In genomic region chr2:102059151-102059550, GRCh38 we compare ENCODE assay signal across 2 cellular contexts.
TF ChIP-seq lines count a peak whose summit lies in the region.

No MANE protein-coding gene starts in this region.

TF ChIP-seq in GM12878, 131 proteins besides CTCF, POLR2A, EP300 and RAD21:
- TF ChIP-seq, protein P1, sequence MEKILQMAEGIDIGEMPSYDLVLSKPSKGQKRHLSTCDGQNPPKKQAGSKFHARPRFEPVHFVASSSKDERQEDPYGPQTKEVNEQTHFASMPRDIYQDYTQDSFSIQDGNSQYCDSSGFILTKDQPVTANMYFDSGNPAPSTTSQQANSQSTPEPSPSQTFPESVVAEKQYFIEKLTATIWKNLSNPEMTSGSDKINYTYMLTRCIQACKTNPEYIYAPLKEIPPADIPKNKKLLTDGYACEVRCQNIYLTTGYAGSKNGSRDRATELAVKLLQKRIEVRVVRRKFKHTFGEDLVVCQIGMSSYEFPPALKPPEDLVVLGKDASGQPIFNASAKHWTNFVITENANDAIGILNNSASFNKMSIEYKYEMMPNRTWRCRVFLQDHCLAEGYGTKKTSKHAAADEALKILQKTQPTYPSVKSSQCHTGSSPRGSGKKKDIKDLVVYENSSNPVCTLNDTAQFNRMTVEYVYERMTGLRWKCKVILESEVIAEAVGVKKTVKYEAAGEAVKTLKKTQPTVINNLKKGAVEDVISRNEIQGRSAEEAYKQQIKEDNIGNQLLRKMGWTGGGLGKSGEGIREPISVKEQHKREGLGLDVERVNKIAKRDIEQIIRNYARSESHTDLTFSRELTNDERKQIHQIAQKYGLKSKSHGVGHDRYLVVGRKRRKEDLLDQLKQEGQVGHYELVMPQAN (conservative IDR thresholded peaks at IDR 0.05) = no peak
- TF ChIP-seq ZNF687 (IDR thresholded peaks at IDR 0.05) (peak; percentile 43; the same call in 1 of the 2 replicates), MYB (IDR thresholded peaks at IDR 0.05; ENCODE audit: borderline replicate concordance, low read depth, low read length) (no peak), TCF12 (IDR thresholded peaks at IDR 0.05; ENCODE audit: low read depth, low read length) (no peak), ZNF592 (IDR thresholded peaks at IDR 0.05) (0 out of 2 replicates have a peak, but pooled peaks have one; percentile 6)
- TF ChIP-seq, protein P2, sequence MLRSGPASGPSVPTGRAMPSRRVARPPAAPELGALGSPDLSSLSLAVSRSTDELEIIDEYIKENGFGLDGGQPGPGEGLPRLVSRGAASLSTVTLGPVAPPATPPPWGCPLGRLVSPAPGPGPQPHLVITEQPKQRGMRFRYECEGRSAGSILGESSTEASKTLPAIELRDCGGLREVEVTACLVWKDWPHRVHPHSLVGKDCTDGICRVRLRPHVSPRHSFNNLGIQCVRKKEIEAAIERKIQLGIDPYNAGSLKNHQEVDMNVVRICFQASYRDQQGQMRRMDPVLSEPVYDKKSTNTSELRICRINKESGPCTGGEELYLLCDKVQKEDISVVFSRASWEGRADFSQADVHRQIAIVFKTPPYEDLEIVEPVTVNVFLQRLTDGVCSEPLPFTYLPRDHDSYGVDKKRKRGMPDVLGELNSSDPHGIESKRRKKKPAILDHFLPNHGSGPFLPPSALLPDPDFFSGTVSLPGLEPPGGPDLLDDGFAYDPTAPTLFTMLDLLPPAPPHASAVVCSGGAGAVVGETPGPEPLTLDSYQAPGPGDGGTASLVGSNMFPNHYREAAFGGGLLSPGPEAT (IDR thresholded peaks at IDR 0.05; ENCODE audit: low read depth) = no peak

TF ChIP-seq in HepG2, 621 proteins besides CTCF, POLR2A, EP300 and RAD21 (continues in another document):
- no peak for TF ChIP-seq KAT8 (CRISPR knock-in tag; IDR thresholded peaks at IDR 0.05)
- TF ChIP-seq ZNF687 (CRISPR knock-in tag; IDR thresholded peaks at IDR 0.05) = no peak
- peak; percentile 28; the same call in 1 of the 2 replicates for TF ChIP-seq BCL6 (CRISPR knock-in tag; IDR thresholded peaks at IDR 0.05)
- no peak for TF ChIP-seq MYC (CRISPR knock-in tag; IDR thresholded peaks at IDR 0.05; ENCODE audit: borderline replicate concordance)
- TF ChIP-seq U2AF2 (IDR thresholded peaks at IDR 0.05; ENCODE audit: low read depth, low read length) = no peak
- TF ChIP-seq ZNF572 (CRISPR knock-in tag; IDR thresholded peaks at IDR 0.05) = no peak
- no peak for TF ChIP-seq KLF6 (CRISPR knock-in tag; IDR thresholded peaks at IDR 0.05)
- no peak for TF ChIP-seq ZNF530 (CRISPR knock-in tag; IDR thresholded peaks at IDR 0.05; ENCODE audit: low read depth)
- no peak for TF ChIP-seq MEIS1 (CRISPR knock-in tag; IDR thresholded peaks at IDR 0.05; ENCODE audit: borderline replicate concordance)
- peak; percentile 75 for TF ChIP-seq GATAD2A (CRISPR knock-in tag; IDR thresholded peaks at IDR 0.05)
- TF ChIP-seq, protein P3, sequence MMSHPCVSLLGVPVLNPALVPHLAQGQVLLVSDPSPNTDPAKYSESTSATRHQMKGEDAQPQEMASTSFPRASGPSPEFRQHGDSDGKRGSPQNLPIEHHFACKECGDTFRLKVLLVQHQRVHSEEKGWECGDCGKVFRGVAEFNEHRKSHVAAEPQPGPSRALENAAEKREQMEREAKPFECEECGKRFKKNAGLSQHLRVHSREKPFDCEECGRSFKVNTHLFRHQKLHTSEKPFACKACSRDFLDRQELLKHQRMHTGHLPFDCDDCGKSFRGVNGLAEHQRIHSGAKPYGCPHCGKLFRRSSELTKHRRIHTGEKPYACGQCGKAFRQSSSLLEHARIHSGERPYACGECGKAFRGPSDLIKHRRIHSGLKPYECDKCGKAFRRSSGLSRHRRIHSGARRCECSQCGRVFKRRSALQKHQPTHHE (CRISPR knock-in tag; IDR thresholded peaks at IDR 0.05; ENCODE audit: borderline replicate concordance) = no peak
- no peak for TF ChIP-seq NFKBIZ (CRISPR knock-in tag; IDR thresholded peaks at IDR 0.05)
- TF ChIP-seq CEBPG (CRISPR knock-in tag; IDR thresholded peaks at IDR 0.05) = peak; percentile 66
- TF ChIP-seq ZNF282 (IDR thresholded peaks at IDR 0.05; ENCODE audit: partially characterized antibody) = no peak
- TF ChIP-seq ZNF564 (CRISPR knock-in tag; IDR thresholded peaks at IDR 0.05) = no peak
- no peak for TF ChIP-seq SETDB1 (CRISPR knock-in tag; IDR thresholded peaks at IDR 0.05; ENCODE audit: borderline replicate concordance)
- TF ChIP-seq HMG20B (CRISPR knock-in tag; conservative IDR thresholded peaks at IDR 0.05) = no peak
- TF ChIP-seq NFYC (CRISPR knock-in tag; IDR thresholded peaks at IDR 0.05) = no peak
- peak; percentile 23; the same call in 1 of the 2 replicates for TF ChIP-seq TCF7 (IDR thresholded peaks at IDR 0.05; ENCODE audit: low read depth)
- 0 out of 2 replicates have a peak, but pooled peaks have one; percentile 51 for TF ChIP-seq ZNF644 (CRISPR knock-in tag; IDR thresholded peaks at IDR 0.05; ENCODE audit: low read depth)
- TF ChIP-seq ATF5 (CRISPR knock-in tag; IDR thresholded peaks at IDR 0.05; ENCODE audit: low read depth) = no peak
- no peak for TF ChIP-seq TBP (CRISPR knock-in tag; IDR thresholded peaks at IDR 0.05)
- TF ChIP-seq ZNF747 (CRISPR knock-in tag; IDR thresholded peaks at IDR 0.05; ENCODE audit: borderline replicate concordance) = no peak
- 0 out of 2 replicates have a peak, but pooled peaks have one; percentile 6 for TF ChIP-seq POLR2G (IDR thresholded peaks at IDR 0.05; ENCODE audit: low read depth, low read length)
- TF ChIP-seq RFX1 (IDR thresholded peaks at IDR 0.05) = no peak
- TF ChIP-seq NONO (IDR thresholded peaks at IDR 0.05) = no peak
- no peak for TF ChIP-seq NONO (CRISPR knock-in tag; conservative IDR thresholded peaks at IDR 0.05)
- no peak for TF ChIP-seq MAZ (IDR thresholded peaks at IDR 0.05; ENCODE audit: borderline replicate concordance, low read depth, low read length)
- no peak for TF ChIP-seq MAZ (CRISPR knock-in tag; IDR thresholded peaks at IDR 0.05; ENCODE audit: low read depth)
- TF ChIP-seq CENPX (CRISPR knock-in tag; IDR thresholded peaks at IDR 0.05) = no peak
- no peak for TF ChIP-seq DR1 (CRISPR knock-in tag; IDR thresholded peaks at IDR 0.05)
- TF ChIP-seq NCOA2 (CRISPR knock-in tag; IDR thresholded peaks at IDR 0.05) = peak; percentile 56; the same call in 1 of the 2 replicates
- no peak for TF ChIP-seq MIXL1 (CRISPR knock-in tag; IDR thresholded peaks at IDR 0.05)
- TF ChIP-seq SOX6 (IDR thresholded peaks at IDR 0.05) = no peak
- peak; percentile 57; the same call in 1 of the 2 replicates for TF ChIP-seq SOX6 (CRISPR knock-in tag; IDR thresholded peaks at IDR 0.05)
- no peak for TF ChIP-seq CREBL2 (CRISPR knock-in tag; IDR thresholded peaks at IDR 0.05; ENCODE audit: borderline replicate concordance)
- TF ChIP-seq FLYWCH1 (CRISPR knock-in tag; IDR thresholded peaks at IDR 0.05) = no peak
- TF ChIP-seq, protein P4, sequence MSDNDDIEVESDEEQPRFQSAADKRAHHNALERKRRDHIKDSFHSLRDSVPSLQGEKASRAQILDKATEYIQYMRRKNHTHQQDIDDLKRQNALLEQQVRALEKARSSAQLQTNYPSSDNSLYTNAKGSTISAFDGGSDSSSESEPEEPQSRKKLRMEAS (IDR thresholded peaks at IDR 0.05) = peak; percentile 35
- TF ChIP-seq, protein P5, sequence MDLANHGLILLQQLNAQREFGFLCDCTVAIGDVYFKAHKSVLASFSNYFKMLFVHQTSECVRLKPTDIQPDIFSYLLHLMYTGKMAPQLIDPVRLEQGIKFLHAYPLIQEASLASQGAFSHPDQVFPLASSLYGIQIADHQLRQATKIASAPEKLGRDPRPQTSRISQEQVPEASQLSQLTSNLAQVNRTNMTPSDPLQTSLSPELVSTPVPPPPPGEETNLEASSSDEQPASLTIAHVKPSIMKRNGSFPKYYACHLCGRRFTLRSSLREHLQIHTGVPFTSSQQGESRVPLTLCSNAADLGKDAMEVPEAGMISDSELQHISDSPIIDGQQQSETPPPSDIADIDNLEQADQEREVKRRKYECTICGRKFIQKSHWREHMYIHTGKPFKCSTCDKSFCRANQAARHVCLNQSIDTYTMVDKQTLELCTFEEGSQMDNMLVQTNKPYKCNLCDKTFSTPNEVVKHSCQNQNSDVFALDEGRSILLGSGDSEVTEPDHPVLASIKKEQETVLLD (CRISPR knock-in tag; IDR thresholded peaks at IDR 0.05; ENCODE audit: low read depth) = no peak
- no peak for TF ChIP-seq KLF12 (CRISPR knock-in tag; IDR thresholded peaks at IDR 0.05; ENCODE audit: borderline replicate concordance)
- TF ChIP-seq FOXC1 (CRISPR knock-in tag; IDR thresholded peaks at IDR 0.05; ENCODE audit: borderline replicate concordance) = no peak
- TF ChIP-seq FOSL1 (CRISPR knock-in tag; IDR thresholded peaks at IDR 0.05; ENCODE audit: borderline replicate concordance) = no peak
- no peak for TF ChIP-seq ZBTB34 (CRISPR knock-in tag; IDR thresholded peaks at IDR 0.05)
- TF ChIP-seq RARG (CRISPR knock-in tag; IDR thresholded peaks at IDR 0.05; ENCODE audit: low read depth) = no peak
- TF ChIP-seq NCOR1 (IDR thresholded peaks at IDR 0.05; ENCODE audit: borderline replicate concordance, low read length) = no peak
- no peak for TF ChIP-seq PTBP1 (IDR thresholded peaks at IDR 0.05; ENCODE audit: low read depth, low read length, poor library complexity, severe bottlenecking)
- TF ChIP-seq DPF2 (CRISPR knock-in tag; IDR thresholded peaks at IDR 0.05; ENCODE audit: borderline replicate concordance, low read depth) = peak; percentile 17; the same call in 1 of the 2 replicates
- TF ChIP-seq ZNF672 (CRISPR knock-in tag; IDR thresholded peaks at IDR 0.05) = no peak
- TF ChIP-seq ATF7 (IDR thresholded peaks at IDR 0.05) = no peak
- no peak for TF ChIP-seq ATF7 (CRISPR knock-in tag; IDR thresholded peaks at IDR 0.05)
- TF ChIP-seq ZNF225 (CRISPR knock-in tag; IDR thresholded peaks at IDR 0.05) = no peak
- TF ChIP-seq FOSL2 (CRISPR knock-in tag; IDR thresholded peaks at IDR 0.05) = peak; percentile 50
- no peak for TF ChIP-seq TEAD2 (CRISPR knock-in tag; IDR thresholded peaks at IDR 0.05)
- no peak for TF ChIP-seq PITX1 (CRISPR knock-in tag; IDR thresholded peaks at IDR 0.05)
- TF ChIP-seq, protein P6, sequence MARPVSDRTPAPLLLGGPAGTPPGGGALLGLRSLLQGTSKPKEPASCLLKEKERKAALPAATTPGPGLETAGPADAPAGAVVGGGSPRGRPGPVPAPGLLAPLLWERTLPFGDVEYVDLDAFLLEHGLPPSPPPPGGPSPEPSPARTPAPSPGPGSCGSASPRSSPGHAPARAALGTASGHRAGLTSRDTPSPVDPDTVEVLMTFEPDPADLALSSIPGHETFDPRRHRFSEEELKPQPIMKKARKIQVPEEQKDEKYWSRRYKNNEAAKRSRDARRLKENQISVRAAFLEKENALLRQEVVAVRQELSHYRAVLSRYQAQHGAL (CRISPR knock-in tag; IDR thresholded peaks at IDR 0.05; ENCODE audit: not compliant biosample characterization) = no peak
- no peak for TF ChIP-seq ZNF17 (CRISPR knock-in tag; IDR thresholded peaks at IDR 0.05)
- no peak for TF ChIP-seq SRSF9 (IDR thresholded peaks at IDR 0.05; ENCODE audit: borderline replicate concordance, insufficient read depth, low read depth, low read length, poor library complexity, severe bottlenecking)
- TF ChIP-seq ZBTB25 (CRISPR knock-in tag; IDR thresholded peaks at IDR 0.05) = no peak
- TF ChIP-seq FOXK1 (CRISPR knock-in tag; IDR thresholded peaks at IDR 0.05; ENCODE audit: borderline replicate concordance, low read depth) = no peak
